ENCODE assay signal across 1 cellular context in the genomic region with DNA sequence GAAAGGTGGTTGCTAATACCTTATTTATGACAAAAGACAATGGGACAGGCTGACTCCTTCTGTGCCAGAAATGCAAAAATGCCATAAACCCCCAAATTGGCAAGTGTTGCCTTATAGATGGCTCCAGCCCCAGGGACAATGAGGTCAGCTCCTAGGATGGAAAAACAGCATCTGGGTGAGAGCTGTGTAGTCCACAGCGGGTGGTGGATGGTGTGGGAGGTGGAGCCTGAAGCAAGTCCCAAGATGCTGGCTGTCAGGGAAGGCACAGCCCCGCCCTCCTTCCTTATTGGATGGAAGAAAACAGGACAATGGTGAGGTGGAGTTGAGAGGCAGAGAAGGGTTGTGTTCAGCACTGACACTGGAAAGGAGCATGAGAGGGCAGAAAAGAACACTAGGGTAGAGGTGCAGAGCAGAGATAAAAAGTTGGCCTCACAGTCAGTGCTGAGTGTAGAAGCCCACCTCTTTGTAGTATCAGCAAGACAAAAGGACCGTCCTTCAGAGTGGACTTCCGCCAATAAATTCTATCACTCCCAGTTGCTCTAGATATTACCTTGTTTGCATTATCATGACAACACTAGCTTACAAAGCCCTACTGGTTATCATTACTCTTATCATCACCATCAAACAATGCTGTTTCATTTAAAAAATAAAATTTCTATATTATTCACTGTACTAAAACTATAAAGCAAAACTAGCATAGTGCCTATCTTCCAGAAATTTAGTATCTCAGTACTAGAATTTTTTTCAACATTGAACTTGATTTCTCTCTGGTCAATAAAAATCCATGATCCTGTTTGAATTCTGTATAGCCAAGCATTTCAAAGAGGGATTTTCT.
TF ChIP-seq lines count a peak whose summit lies in the region.

No MANE protein-coding gene starts in this region.

TF ChIP-seq in K562, 482 proteins besides CTCF, POLR2A, EP300 and RAD21 (continued from another document and continues in another):
- TF ChIP-seq POLR2B (IDR thresholded peaks at IDR 0.05; ENCODE audit: low read depth, partially characterized antibody): peak; percentile 89
- peak; percentile 66; the same call in 1 of the 2 replicates for TF ChIP-seq FOXM1 (IDR thresholded peaks at IDR 0.05; ENCODE audit: low read depth)
- no peak for TF ChIP-seq FOXM1 (CRISPR knock-in tag; IDR thresholded peaks at IDR 0.05; ENCODE audit: low read depth)
- no peak for TF ChIP-seq SRSF1 (IDR thresholded peaks at IDR 0.05; ENCODE audit: low read depth, low read length)
- TF ChIP-seq EGR1 (conservative IDR thresholded peaks at IDR 0.05): 0 out of 2 replicates have a peak, but pooled peaks have one; percentile 13
- TF ChIP-seq, protein P1, sequence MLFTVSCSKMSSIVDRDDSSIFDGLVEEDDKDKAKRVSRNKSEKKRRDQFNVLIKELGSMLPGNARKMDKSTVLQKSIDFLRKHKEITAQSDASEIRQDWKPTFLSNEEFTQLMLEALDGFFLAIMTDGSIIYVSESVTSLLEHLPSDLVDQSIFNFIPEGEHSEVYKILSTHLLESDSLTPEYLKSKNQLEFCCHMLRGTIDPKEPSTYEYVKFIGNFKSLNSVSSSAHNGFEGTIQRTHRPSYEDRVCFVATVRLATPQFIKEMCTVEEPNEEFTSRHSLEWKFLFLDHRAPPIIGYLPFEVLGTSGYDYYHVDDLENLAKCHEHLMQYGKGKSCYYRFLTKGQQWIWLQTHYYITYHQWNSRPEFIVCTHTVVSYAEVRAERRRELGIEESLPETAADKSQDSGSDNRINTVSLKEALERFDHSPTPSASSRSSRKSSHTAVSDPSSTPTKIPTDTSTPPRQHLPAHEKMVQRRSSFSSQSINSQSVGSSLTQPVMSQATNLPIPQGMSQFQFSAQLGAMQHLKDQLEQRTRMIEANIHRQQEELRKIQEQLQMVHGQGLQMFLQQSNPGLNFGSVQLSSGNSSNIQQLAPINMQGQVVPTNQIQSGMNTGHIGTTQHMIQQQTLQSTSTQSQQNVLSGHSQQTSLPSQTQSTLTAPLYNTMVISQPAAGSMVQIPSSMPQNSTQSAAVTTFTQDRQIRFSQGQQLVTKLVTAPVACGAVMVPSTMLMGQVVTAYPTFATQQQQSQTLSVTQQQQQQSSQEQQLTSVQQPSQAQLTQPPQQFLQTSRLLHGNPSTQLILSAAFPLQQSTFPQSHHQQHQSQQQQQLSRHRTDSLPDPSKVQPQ (CRISPR knock-in tag; IDR thresholded peaks at IDR 0.05; ENCODE audit: borderline replicate concordance): no peak
- TF ChIP-seq, protein P2, sequence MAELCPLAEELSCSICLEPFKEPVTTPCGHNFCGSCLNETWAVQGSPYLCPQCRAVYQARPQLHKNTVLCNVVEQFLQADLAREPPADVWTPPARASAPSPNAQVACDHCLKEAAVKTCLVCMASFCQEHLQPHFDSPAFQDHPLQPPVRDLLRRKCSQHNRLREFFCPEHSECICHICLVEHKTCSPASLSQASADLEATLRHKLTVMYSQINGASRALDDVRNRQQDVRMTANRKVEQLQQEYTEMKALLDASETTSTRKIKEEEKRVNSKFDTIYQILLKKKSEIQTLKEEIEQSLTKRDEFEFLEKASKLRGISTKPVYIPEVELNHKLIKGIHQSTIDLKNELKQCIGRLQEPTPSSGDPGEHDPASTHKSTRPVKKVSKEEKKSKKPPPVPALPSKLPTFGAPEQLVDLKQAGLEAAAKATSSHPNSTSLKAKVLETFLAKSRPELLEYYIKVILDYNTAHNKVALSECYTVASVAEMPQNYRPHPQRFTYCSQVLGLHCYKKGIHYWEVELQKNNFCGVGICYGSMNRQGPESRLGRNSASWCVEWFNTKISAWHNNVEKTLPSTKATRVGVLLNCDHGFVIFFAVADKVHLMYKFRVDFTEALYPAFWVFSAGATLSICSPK (IDR thresholded peaks at IDR 0.05; ENCODE audit: borderline replicate concordance): no peak
- TF ChIP-seq, protein P3, sequence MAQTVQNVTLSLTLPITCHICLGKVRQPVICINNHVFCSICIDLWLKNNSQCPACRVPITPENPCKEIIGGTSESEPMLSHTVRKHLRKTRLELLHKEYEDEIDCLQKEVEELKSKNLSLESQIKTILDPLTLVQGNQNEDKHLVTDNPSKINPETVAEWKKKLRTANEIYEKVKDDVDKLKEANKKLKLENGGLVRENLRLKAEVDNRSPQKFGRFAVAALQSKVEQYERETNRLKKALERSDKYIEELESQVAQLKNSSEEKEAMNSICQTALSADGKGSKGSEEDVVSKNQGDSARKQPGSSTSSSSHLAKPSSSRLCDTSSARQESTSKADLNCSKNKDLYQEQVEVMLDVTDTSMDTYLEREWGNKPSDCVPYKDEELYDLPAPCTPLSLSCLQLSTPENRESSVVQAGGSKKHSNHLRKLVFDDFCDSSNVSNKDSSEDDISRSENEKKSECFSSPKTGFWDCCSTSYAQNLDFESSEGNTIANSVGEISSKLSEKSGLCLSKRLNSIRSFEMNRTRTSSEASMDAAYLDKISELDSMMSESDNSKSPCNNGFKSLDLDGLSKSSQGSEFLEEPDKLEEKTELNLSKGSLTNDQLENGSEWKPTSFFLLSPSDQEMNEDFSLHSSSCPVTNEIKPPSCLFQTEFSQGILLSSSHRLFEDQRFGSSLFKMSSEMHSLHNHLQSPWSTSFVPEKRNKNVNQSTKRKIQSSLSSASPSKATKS (CRISPR knock-in tag; IDR thresholded peaks at IDR 0.05): no peak
- TF ChIP-seq MEF2A (IDR thresholded peaks at IDR 0.05; ENCODE audit: control insufficient read depth, low read depth, low read length): no peak
- no peak for TF ChIP-seq NELFE (IDR thresholded peaks at IDR 0.05; ENCODE audit: insufficient read depth, insufficient read length)
- no peak for TF ChIP-seq ZNF764 (CRISPR knock-in tag; IDR thresholded peaks at IDR 0.05; ENCODE audit: low read depth)
- peak; percentile 85 for TF ChIP-seq MAFG (tag; conservative IDR thresholded peaks at IDR 0.05)
- peak; percentile 68; the same call in 1 of the 2 replicates for TF ChIP-seq STAT5A (IDR thresholded peaks at IDR 0.05; ENCODE audit: borderline replicate concordance, low read length)
- TF ChIP-seq EZH2 (IDR thresholded peaks at IDR 0.05; ENCODE audit: borderline replicate concordance, low read depth, low read length): no peak
- TF ChIP-seq HNRNPK (IDR thresholded peaks at IDR 0.05; ENCODE audit: low read depth, low read length, poor library complexity, severe bottlenecking): no peak
- TF ChIP-seq CBX8 (IDR thresholded peaks at IDR 0.05; ENCODE audit: borderline replicate concordance, extremely low read depth, low read depth, low read length, poor library complexity, severe bottlenecking): no peak
- TF ChIP-seq NUFIP1 (IDR thresholded peaks at IDR 0.05; ENCODE audit: partially characterized antibody): no peak
- TF ChIP-seq, protein P4, sequence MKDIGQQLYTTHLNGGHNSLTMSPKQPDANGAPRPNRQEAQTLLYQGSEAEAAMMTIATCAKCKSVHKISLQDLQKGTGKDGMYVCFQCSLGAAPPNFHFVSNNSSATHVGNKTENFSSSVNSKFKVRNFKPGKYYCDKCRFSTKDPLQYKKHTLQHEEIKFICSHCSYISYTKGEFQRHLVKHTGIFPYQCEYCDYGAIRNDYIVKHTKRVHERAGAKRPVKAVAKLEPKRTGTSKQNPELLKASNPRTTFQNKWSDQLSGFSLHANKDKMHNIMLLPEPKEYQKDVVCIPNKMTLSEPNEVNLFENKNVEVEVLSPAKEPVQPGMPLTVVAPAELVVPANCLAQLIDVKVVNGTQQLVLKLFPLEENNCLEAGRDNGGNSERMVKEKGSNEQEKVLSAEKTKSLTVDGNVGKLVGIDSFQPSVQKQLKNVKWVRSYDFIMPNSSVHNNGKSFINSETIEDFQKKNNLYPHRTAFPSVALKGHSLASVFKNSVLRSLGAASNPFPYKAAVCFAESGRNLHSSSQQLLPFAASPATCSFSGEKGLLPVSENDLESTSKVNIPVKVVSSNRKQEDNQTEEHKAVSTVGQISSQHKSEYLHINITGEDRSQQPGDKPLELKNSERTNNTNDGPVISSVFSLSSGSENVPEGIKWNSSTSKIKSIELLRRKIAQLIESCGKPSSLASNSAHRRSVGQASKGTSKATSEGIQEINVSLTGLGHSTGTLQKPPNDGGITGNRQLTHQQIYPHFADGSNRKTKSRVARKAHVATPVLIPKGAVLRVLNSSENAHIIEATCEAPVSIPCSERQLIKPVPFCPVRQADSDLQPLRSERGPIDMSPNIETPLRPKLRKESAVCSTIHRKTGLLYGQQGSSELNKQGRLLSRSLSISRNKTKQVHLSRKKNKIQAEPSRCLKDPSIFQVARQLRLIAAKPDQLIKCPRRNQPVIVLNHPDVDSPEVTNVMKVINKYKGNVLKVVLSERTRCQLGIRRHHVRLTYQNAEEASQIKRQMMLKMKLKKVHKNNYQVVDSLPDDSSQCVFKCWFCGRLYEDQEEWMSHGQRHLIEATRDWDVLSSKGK (CRISPR knock-in tag; IDR thresholded peaks at IDR 0.05): no peak
- TF ChIP-seq, protein P5, sequence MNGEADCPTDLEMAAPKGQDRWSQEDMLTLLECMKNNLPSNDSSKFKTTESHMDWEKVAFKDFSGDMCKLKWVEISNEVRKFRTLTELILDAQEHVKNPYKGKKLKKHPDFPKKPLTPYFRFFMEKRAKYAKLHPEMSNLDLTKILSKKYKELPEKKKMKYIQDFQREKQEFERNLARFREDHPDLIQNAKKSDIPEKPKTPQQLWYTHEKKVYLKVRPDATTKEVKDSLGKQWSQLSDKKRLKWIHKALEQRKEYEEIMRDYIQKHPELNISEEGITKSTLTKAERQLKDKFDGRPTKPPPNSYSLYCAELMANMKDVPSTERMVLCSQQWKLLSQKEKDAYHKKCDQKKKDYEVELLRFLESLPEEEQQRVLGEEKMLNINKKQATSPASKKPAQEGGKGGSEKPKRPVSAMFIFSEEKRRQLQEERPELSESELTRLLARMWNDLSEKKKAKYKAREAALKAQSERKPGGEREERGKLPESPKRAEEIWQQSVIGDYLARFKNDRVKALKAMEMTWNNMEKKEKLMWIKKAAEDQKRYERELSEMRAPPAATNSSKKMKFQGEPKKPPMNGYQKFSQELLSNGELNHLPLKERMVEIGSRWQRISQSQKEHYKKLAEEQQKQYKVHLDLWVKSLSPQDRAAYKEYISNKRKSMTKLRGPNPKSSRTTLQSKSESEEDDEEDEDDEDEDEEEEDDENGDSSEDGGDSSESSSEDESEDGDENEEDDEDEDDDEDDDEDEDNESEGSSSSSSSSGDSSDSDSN (IDR thresholded peaks at IDR 0.05; ENCODE audit: borderline replicate concordance in 1 of 2, low read depth in 2 of 2, low read length in 2 of 2): 0 out of 4 replicates have a peak, but pooled peaks of 1 of the 2 experiments have one; percentile 55
- 0 out of 2 replicates have a peak, but pooled peaks have one; percentile 4 for TF ChIP-seq L3MBTL2 (IDR thresholded peaks at IDR 0.05)
- no peak for TF ChIP-seq POU5F1 (IDR thresholded peaks at IDR 0.05; ENCODE audit: borderline replicate concordance, low read depth, low read length, partially characterized antibody)
- TF ChIP-seq, protein P6, sequence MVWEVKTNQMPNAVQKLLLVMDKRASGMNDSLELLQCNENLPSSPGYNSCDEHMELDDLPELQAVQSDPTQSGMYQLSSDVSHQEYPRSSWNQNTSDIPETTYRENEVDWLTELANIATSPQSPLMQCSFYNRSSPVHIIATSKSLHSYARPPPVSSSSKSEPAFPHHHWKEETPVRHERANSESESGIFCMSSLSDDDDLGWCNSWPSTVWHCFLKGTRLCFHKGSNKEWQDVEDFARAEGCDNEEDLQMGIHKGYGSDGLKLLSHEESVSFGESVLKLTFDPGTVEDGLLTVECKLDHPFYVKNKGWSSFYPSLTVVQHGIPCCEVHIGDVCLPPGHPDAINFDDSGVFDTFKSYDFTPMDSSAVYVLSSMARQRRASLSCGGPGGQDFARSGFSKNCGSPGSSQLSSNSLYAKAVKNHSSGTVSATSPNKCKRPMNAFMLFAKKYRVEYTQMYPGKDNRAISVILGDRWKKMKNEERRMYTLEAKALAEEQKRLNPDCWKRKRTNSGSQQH (CRISPR knock-in tag; IDR thresholded peaks at IDR 0.05): no peak
- TF ChIP-seq ZFX (CRISPR knock-in tag; IDR thresholded peaks at IDR 0.05): no peak
- TF ChIP-seq ZSCAN32 (CRISPR knock-in tag; IDR thresholded peaks at IDR 0.05): no peak
- TF ChIP-seq CREB1 (IDR thresholded peaks at IDR 0.05): peak; percentile 58; the same call in 1 of the 2 replicates
- no peak; the same call in 1 of the 2 replicates for TF ChIP-seq CREB1 (CRISPR knock-in tag; IDR thresholded peaks at IDR 0.05)
- no peak for TF ChIP-seq CREBBP (IDR thresholded peaks at IDR 0.05; ENCODE audit: low read depth, low read length)
- peak; percentile 88 for TF ChIP-seq TEAD4 (IDR thresholded peaks at IDR 0.05; ENCODE audit: low read length)
- no peak for TF ChIP-seq TEAD4 (CRISPR knock-in tag; IDR thresholded peaks at IDR 0.05; ENCODE audit: borderline replicate concordance)
- TF ChIP-seq HDGF (IDR thresholded peaks at IDR 0.05): peak; percentile 96
- no peak for TF ChIP-seq MTA1 (IDR thresholded peaks at IDR 0.05; ENCODE audit: borderline replicate concordance)
- TF ChIP-seq, protein P7, sequence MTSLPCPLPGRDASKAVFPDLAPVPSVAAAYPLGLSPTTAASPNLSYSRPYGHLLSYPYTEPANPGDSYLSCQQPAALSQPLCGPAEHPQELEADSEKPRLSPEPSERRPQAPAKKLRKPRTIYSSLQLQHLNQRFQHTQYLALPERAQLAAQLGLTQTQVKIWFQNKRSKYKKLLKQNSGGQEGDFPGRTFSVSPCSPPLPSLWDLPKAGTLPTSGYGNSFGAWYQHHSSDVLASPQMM (CRISPR knock-in tag; IDR thresholded peaks at IDR 0.05): no peak
- no peak for TF ChIP-seq HDAC8 (tag; IDR thresholded peaks at IDR 0.05)
- TF ChIP-seq SRF (CRISPR knock-in tag; IDR thresholded peaks at IDR 0.05): peak in 1 of 2 experiments; percentile 51; a peak in 2 of 4 replicates
- TF ChIP-seq JUNB (CRISPR knock-in tag; conservative IDR thresholded peaks at IDR 0.05): no peak
- peak; percentile 47; the same call in 1 of the 2 replicates for TF ChIP-seq ZNF263 (CRISPR knock-in tag; IDR thresholded peaks at IDR 0.05; ENCODE audit: borderline replicate concordance)
- no peak; the same call in 1 of the 2 replicates for TF ChIP-seq ZKSCAN1 (IDR thresholded peaks at IDR 0.05; ENCODE audit: low read depth, low read length)
- TF ChIP-seq, protein P8, sequence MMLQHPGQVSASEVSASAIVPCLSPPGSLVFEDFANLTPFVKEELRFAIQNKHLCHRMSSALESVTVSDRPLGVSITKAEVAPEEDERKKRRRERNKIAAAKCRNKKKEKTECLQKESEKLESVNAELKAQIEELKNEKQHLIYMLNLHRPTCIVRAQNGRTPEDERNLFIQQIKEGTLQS (IDR thresholded peaks at IDR 0.05): peak; percentile 68
- TF ChIP-seq, protein P8 (CRISPR knock-in tag; conservative IDR thresholded peaks at IDR 0.05): no peak
- TF ChIP-seq, protein P9, sequence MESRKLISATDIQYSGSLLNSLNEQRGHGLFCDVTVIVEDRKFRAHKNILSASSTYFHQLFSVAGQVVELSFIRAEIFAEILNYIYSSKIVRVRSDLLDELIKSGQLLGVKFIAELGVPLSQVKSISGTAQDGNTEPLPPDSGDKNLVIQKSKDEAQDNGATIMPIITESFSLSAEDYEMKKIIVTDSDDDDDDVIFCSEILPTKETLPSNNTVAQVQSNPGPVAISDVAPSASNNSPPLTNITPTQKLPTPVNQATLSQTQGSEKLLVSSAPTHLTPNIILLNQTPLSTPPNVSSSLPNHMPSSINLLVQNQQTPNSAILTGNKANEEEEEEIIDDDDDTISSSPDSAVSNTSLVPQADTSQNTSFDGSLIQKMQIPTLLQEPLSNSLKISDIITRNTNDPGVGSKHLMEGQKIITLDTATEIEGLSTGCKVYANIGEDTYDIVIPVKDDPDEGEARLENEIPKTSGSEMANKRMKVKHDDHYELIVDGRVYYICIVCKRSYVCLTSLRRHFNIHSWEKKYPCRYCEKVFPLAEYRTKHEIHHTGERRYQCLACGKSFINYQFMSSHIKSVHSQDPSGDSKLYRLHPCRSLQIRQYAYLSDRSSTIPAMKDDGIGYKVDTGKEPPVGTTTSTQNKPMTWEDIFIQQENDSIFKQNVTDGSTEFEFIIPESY (CRISPR knock-in tag; IDR thresholded peaks at IDR 0.05): no peak
- TF ChIP-seq ZNF140 (CRISPR knock-in tag; IDR thresholded peaks at IDR 0.05): no peak
- no peak for TF ChIP-seq NFXL1 (CRISPR knock-in tag; IDR thresholded peaks at IDR 0.05)
